ENCODE assay signal across 1 cellular context in the genomic region with DNA sequence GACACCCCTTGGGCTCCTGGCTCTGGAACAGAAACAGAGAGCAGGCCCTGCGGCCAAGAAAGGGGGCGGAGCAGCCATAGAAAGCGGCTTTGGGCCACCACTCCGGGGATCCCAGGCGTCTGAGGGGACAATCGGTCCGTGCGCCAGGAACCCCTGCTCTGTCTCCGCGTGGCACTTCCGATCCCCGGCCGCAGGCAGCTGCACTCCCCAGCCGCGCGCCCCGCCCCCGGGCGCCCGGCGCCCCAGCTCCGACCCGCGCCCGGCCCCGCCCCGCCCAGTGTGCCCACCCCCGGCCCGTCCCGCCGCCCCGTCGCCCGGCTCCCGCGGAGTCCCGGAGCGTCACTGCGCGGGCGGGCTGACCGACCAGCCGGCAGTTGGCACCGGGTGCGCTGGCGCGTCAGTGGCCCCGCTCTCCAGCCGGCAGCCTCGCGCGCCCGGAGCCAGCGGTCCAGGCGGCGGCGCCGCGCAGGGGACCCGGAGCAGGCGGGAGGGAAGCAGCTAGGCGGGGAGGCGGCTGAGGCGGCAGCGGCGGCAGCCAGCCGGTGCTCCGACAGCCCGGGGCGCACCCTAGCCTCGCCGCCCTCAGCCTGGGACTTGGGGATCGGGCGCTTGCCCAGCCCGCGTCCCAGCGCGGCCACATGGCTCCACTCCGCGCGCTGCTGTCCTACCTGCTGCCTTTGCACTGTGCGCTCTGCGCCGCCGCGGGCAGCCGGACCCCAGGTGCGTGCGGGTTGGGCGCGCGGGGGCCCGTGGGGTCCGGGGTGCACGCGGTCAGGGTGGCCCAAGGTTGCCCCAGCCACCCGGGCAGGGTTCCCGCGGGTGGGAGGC.
TF ChIP-seq lines count a peak whose summit lies in the region.

ADAMTS14 (plus strand) TSS at position 342 of the 828 bp plus-strand sequence; CDS start at position 639, 297 bp downstream.

TF ChIP-seq in SK-N-SH treated with all-trans-retinoic acid at 6 μM for 48 hours, 23 proteins besides CTCF, POLR2A, EP300 and RAD21 (continued from another document):
- TF ChIP-seq, protein P1, sequence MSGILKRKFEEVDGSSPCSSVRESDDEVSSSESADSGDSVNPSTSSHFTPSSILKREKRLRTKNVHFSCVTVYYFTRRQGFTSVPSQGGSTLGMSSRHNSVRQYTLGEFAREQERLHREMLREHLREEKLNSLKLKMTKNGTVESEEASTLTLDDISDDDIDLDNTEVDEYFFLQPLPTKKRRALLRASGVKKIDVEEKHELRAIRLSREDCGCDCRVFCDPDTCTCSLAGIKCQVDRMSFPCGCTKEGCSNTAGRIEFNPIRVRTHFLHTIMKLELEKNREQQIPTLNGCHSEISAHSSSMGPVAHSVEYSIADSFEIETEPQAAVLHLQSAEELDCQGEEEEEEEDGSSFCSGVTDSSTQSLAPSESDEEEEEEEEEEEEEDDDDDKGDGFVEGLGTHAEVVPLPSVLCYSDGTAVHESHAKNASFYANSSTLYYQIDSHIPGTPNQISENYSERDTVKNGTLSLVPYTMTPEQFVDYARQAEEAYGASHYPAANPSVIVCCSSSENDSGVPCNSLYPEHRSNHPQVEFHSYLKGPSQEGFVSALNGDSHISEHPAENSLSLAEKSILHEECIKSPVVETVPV (CRISPR knock-in tag; IDR thresholded peaks at IDR 0.05) = no peak
- no peak for TF ChIP-seq ARNTL (CRISPR knock-in tag; IDR thresholded peaks at IDR 0.05; ENCODE audit: borderline replicate concordance, low read depth)
- no peak for TF ChIP-seq ZNF565 (CRISPR knock-in tag; conservative IDR thresholded peaks at IDR 0.05; ENCODE audit: low read depth)
- TF ChIP-seq, protein P2, sequence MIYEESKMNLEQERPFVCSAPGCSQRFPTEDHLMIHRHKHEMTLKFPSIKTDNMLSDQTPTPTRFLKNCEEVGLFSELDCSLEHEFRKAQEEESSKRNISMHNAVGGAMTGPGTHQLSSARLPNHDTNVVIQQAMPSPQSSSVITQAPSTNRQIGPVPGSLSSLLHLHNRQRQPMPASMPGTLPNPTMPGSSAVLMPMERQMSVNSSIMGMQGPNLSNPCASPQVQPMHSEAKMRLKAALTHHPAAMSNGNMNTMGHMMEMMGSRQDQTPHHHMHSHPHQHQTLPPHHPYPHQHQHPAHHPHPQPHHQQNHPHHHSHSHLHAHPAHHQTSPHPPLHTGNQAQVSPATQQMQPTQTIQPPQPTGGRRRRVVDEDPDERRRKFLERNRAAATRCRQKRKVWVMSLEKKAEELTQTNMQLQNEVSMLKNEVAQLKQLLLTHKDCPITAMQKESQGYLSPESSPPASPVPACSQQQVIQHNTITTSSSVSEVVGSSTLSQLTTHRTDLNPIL (CRISPR knock-in tag; IDR thresholded peaks at IDR 0.05; ENCODE audit: low read depth) = no peak
- TF ChIP-seq PPARA (CRISPR knock-in tag; IDR thresholded peaks at IDR 0.05; ENCODE audit: borderline replicate concordance) = no peak
- TF ChIP-seq CSDC2 (CRISPR knock-in tag; IDR thresholded peaks at IDR 0.05) = no peak
- no peak for TF ChIP-seq ESRRG (CRISPR knock-in tag; IDR thresholded peaks at IDR 0.05)
